Comparison of ENCODE assay signal across 31 cellular contexts in the genomic region with DNA sequence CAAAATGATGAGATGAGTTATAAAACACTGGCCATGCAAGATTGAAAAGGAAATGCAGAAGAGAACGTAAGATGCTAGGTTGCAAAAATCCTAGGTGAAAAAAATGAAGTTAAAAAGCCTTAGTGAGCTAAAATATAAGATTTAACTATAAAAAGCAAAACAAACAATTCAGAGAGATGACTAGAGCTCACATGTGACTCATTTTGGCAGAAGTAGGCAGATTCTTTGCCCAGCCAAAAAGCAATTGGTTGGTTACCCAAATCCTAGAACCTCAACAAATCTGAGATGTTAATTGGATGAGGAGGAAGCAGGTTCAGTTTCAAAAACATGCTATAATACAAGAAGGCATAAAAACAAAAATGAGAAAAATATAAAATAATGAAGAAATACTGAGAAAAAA.
A peak's percentile ranks its signal among the peaks of the same experiment; 100 is the strongest.
DNase-seq lines count a peak whose midpoint lies in the region; ATAC-seq and TF ChIP-seq lines count a peak whose summit lies in the region.
"Had no signal": no experiment of that assay in that cellular context is flagged by ENCODE, and none has a peak within 500 bp of the region (broad histone marks: within the 10 kb centered on the region; RNA-seq: fewer than 3 reads in every experiment).

No MANE protein-coding gene starts in this region.

- H3K9me3 ChIP-seq in GM23248 (ENCODE audit: low read depth) (no peaks in the 10 kb centered on the region), PC-9 (ENCODE audit: insufficient read depth, low read depth) (no peaks in the 10 kb centered on the region), right lobe of liver (no peaks in the 10 kb centered on the region)
- H3K9me3 ChIP-seq: body of pancreas, ovary, right atrium auricular region, upper lobe of left lung had no signal

- in situ Hi-C loops in GM23248 (cut with MboI) = loop anchor here (10.0 kb wide), 1 partner anchor 547 kb away; no protein-coding TSS in a partner anchor

- CTCF ChIA-PET in PC-9 (lab: Charles Lee) (no interaction called here), Calu3 (lab: Charles Lee) (no interaction called here)

- peak overlapping the region; percentile 23 for H3K4me2 ChIP-seq in GM23248 (ENCODE audit: unreplicated experiment)
- H3K4me2 ChIP-seq in PC-9 = no peak overlapping the region

- DNase-seq in A172 (ENCODE audit: low spot score) (peak; percentile 18), GM23248 (peak; percentile 69), amniotic stem cell (lab: John Stamatoyannopoulos, UW) (peak; percentile 31), fibroblast of peridontal ligament (ENCODE audit: extremely low read depth) (peak; percentile 85), PC-9 (no peak), Calu3 (no peak), right lobe of liver (no peak)
- DNase-seq: activated CD4-positive, alpha-beta T cell treated with anti-CD3 and anti-CD28 coated beads for 48 hours; activated CD8-positive, alpha-beta memory T cell treated with anti-CD3 and anti-CD28 coated beads, Interleukin-2, amount 10 ng/mL, durations not matched to agents 7 days and 5 days; body of pancreas; C1 segment of cervical spinal cord; effector memory CD4-positive, alpha-beta T cell; glutamatergic neuron; Kasumi-1; left cardiac atrium; NCI-H1092 treated with DMSO at 0.1 percent for 48 hours; NCI-H2029 treated with DMSO at 0.1 percent for 48 hours; NK-92 treated with Interleukin-12 subunit alpha and Interleukin-12 subunit beta, amount 100 ng/mL, for 24 hours; ovary; stimulated activated CD4-positive, alpha-beta T cell treated with anti-CD3 and anti-CD28 coated beads, Interleukin-15, amount 100 ng/mL, for 24 hours; stimulated activated CD8-positive, alpha-beta memory T cell treated with anti-CD3 and anti-CD28 coated beads, Interleukin-4, amount 100 ng/mL, for 48 hours; T-helper 17 cell; upper lobe of left lung had no signal

- no peak overlapping the region for H3K4me3 Mint-ChIP-seq in Calu3 (ENCODE audit: low read depth, unreplicated experiment)
- H3K4me3 Mint-ChIP-seq: activated CD8-positive, alpha-beta memory T cell treated with anti-CD3 and anti-CD28 coated beads, Interleukin-2, amount 10 ng/mL, durations not matched to agents 7 days and 5 days; activated T-helper 17 cell treated with anti-CD3 and anti-CD28 coated beads, Interleukin-2, amount 50 U/mL, for 72 hours; natural killer cell treated with Interleukin-12 subunit alpha and Interleukin-12 subunit beta and Interleukin-15 and Interleukin-18, amount 100 ng/mL, for 72 hours; T-helper 17 cell had no signal

- no peaks in the 10 kb centered on the region for H3K79me2 ChIP-seq in GM23248 (ENCODE audit: insufficient read depth)
- no peaks in the 10 kb centered on the region for H3K79me2 ChIP-seq in PC-9 (ENCODE audit: low read depth)

- no peaks in the 10 kb centered on the region for H4K20me1 ChIP-seq in GM23248 (ENCODE audit: insufficient read depth)
- no peaks in the 10 kb centered on the region for H4K20me1 ChIP-seq in PC-9 (ENCODE audit: insufficient read depth)

- H3K36me3 ChIP-seq in GM23248 (ENCODE audit: low read depth) (no peaks in the 10 kb centered on the region), PC-9 (ENCODE audit: low read depth) (no peaks in the 10 kb centered on the region), right lobe of liver (no peaks in the 10 kb centered on the region)
- H3K36me3 ChIP-seq: ovary, right atrium auricular region, upper lobe of left lung had no signal

- H3F3A ChIP-seq in GM23248 (ENCODE audit: insufficient read depth) (no peaks in the 10 kb centered on the region), PC-9 (ENCODE audit: insufficient read depth, low read depth) (no peaks in the 10 kb centered on the region)

- BruUV-seq in PC-9 (replicated peaks; lab: Mats Ljungman, UMichigan) = no TSS peak
- no TSS peak for BruUV-seq in Calu3 (replicated peaks; lab: Mats Ljungman, UMichigan)

- H3K4me1 Mint-ChIP-seq in Calu3 (ENCODE audit: low read depth, unreplicated experiment) = peaks cover 23% of the 10 kb centered on the region
- H3K4me1 Mint-ChIP-seq: activated CD8-positive, alpha-beta memory T cell treated with anti-CD3 and anti-CD28 coated beads, Interleukin-2, amount 10 ng/mL, durations not matched to agents 7 days and 5 days; activated T-helper 17 cell treated with anti-CD3 and anti-CD28 coated beads, Interleukin-2, amount 50 U/mL, for 72 hours had no signal

- no peaks in the 10 kb centered on the region for H3K27me3 Mint-ChIP-seq in Calu3 (ENCODE audit: unreplicated experiment)
- H3K27me3 Mint-ChIP-seq: activated CD8-positive, alpha-beta memory T cell treated with anti-CD3 and anti-CD28 coated beads, Interleukin-2, amount 10 ng/mL, durations not matched to agents 7 days and 5 days had no signal

- intact Hi-C loops in PC-9 (cut with micrococcal nuclease; ENCODE audit: unreplicated experiment) (loop anchor here (10.0 kb wide), 1 partner anchor 1647 kb away; no protein-coding TSS in a partner anchor), Calu3 (cut with micrococcal nuclease; ENCODE audit: unreplicated experiment) (loop anchor here (5.0 kb wide), 1 partner anchor 190 kb away; no protein-coding TSS in a partner anchor), right lobe of liver (cut with DNase I) (no loop called here)

- H3K36me3 Mint-ChIP-seq in Calu3 (ENCODE audit: insufficient read depth, unreplicated experiment) = no peaks in the 10 kb centered on the region
- H3K36me3 Mint-ChIP-seq: activated CD8-positive, alpha-beta memory T cell treated with anti-CD3 and anti-CD28 coated beads, Interleukin-2, amount 10 ng/mL, durations not matched to agents 7 days and 5 days; activated naive CD4-positive, alpha-beta T cell treated with anti-CD3 and anti-CD28 coated beads, Interleukin-2, amount 50 U/mL, for 72 hours; natural killer cell treated with Interleukin-12 subunit alpha and Interleukin-12 subunit beta and Interleukin-15 and Interleukin-18, amount 100 ng/mL, for 72 hours had no signal

- POLR2A ChIA-PET in PC-9 (lab: Charles Lee; ENCODE audit: unreplicated experiment) = interaction anchor here (0.6 kb wide), 1 partner anchor 9 kb away, joined by 4 read pairs; no protein-coding TSS in a partner anchor

- H3K27me3 ChIP-seq in GM23248 (replicated peaks; ENCODE audit: insufficient read depth) = no peaks in the 10 kb centered on the region
- no peaks in the 10 kb centered on the region for H3K27me3 ChIP-seq in PC-9 (ENCODE audit: insufficient read depth, low read depth)
- H3K27me3 ChIP-seq in right lobe of liver = no peaks in the 10 kb centered on the region
- H3K27me3 ChIP-seq: body of pancreas, ovary, right atrium auricular region, upper lobe of left lung had no signal

- no peak overlapping the region for H3K27ac Mint-ChIP-seq in Calu3 (ENCODE audit: unreplicated experiment)
- H3K27ac Mint-ChIP-seq: activated CD8-positive, alpha-beta memory T cell treated with anti-CD3 and anti-CD28 coated beads, Interleukin-2, amount 10 ng/mL, durations not matched to agents 7 days and 5 days; activated naive CD4-positive, alpha-beta T cell treated with anti-CD3 and anti-CD28 coated beads, Interleukin-2, amount 50 U/mL, for 72 hours; activated T-helper 17 cell treated with anti-CD3 and anti-CD28 coated beads, Interleukin-2, amount 50 U/mL, for 72 hours; natural killer cell treated with Interleukin-12 subunit alpha and Interleukin-12 subunit beta and Interleukin-15 and Interleukin-18, amount 100 ng/mL, for 72 hours; T-helper 17 cell had no signal

- no peak overlapping the region for H3K9ac ChIP-seq in GM23248

- H3K4me3 ChIP-seq in GM23248 = no peak overlapping the region
- H3K4me3 ChIP-seq in PC-9 = no peak overlapping the region
- no peak overlapping the region for H3K4me3 ChIP-seq in right lobe of liver
- H3K4me3 ChIP-seq: body of pancreas, ovary, right atrium auricular region, SK-N-MC, upper lobe of left lung had no signal

- no peak for ATAC-seq in HG03095 (IDR thresholded peaks at IDR 0.05; ENCODE audit: unreplicated experiment)
- ATAC-seq in right lobe of liver = no peak
- ATAC-seq: activated CD8-positive, alpha-beta memory T cell treated with anti-CD3 and anti-CD28 coated beads, Interleukin-2, amount 10 ng/mL, durations not matched to agents 7 days and 5 days; activated naive CD4-positive, alpha-beta T cell treated with anti-CD3 and anti-CD28 coated beads, Interleukin-2, amount 50 U/mL, for 72 hours; activated T-helper 17 cell treated with anti-CD3 and anti-CD28 coated beads, Interleukin-2, amount 50 U/mL, for 72 hours; body of pancreas; esophagus mucosa; HCT116; natural killer cell treated with Interleukin-12 subunit alpha and Interleukin-12 subunit beta and Interleukin-15 and Interleukin-18, amount 100 ng/mL, for 72 hours; T-helper 17 cell had no signal

- H2AFZ ChIP-seq in GM23248 (no peak overlapping the region), PC-9 (no peak overlapping the region)

- H3K9me3 Mint-ChIP-seq in Calu3 (ENCODE audit: low read depth, unreplicated experiment) = no peaks in the 10 kb centered on the region
- H3K9me3 Mint-ChIP-seq: activated naive CD4-positive, alpha-beta T cell treated with anti-CD3 and anti-CD28 coated beads, Interleukin-2, amount 50 U/mL, for 72 hours; activated T-helper 17 cell treated with anti-CD3 and anti-CD28 coated beads, Interleukin-2, amount 50 U/mL, for 72 hours; natural killer cell treated with Interleukin-12 subunit alpha and Interleukin-12 subunit beta and Interleukin-15 and Interleukin-18, amount 100 ng/mL, for 72 hours had no signal

- H3K9me2 ChIP-seq in GM23248 (ENCODE audit: insufficient read depth) (no peaks in the 10 kb centered on the region), PC-9 (ENCODE audit: insufficient read depth) (no peaks in the 10 kb centered on the region)

- H3K27ac ChIP-seq in GM23248 (no peak overlapping the region), PC-9 (no peak overlapping the region), right lobe of liver (no peak overlapping the region)
- H3K27ac ChIP-seq: body of pancreas, ovary, right atrium auricular region, SK-N-MC, upper lobe of left lung had no signal

- no peak for TF ChIP-seq POLR2A in right lobe of liver (IDR thresholded peaks at IDR 0.05)

- TF ChIP-seq CTCF in PC-9 (conservative IDR thresholded peaks at IDR 0.05) (no peak), Calu3 (IDR thresholded peaks at IDR 0.05; ENCODE audit: unreplicated experiment) (no peak), right lobe of liver (IDR thresholded peaks at IDR 0.05) (no peak)

- 9 to 30% methylated on average over 1 of the region's 1 CpG for WGBS in GM23248 (ENCODE audit: low coverage in 1 of 2, low lambda C conversion rate in 2 of 2, missing lambda C conversion rate in 2 of 2), 2 experiments
- 55% methylated on average over 1 of the region's 1 CpG for WGBS in right lobe of liver (ENCODE audit: insufficient coverage, low coverage, low lambda C conversion rate, missing lambda C conversion rate)

- peaks cover 20% of the 10 kb centered on the region; the same call in 1 of the 2 replicates for H3K4me1 ChIP-seq in GM23248 (ENCODE audit: insufficient read depth)
- H3K4me1 ChIP-seq in PC-9 (replicated peaks; ENCODE audit: insufficient read depth) = no peaks in the 10 kb centered on the region
- H3K4me1 ChIP-seq in right lobe of liver = no peaks in the 10 kb centered on the region
- H3K4me1 ChIP-seq: body of pancreas, right atrium auricular region, upper lobe of left lung had no signal

Comparison
In these comparisons a context has a peak if more than half of its experiments do, and no peak if none do; other contexts are left out.
1. DNase-seq: peak in A172 (single experiment), GM23248 (single experiment), amniotic stem cell (single experiment) and fibroblast of peridontal ligament (single experiment); none in PC-9 (0 of 2), Calu3 (single experiment) and right lobe of liver (0 of 3).
2. intact Hi-C loops: an anchor here in PC-9 (10.0 kb wide) and Calu3 (5.0 kb wide); none called in right lobe of liver.